8 cellular contexts compared by ENCODE assay signal in genomic region chr17:59565959-59566324, GRCh38. TPM values are rescaled to one million over a fixed set of nuclear protein-coding genes. Genes with fewer than 3 reads are reported as not detected.
DNase-seq lines count a peak whose midpoint lies in the region; ATAC-seq, FAIRE-seq and TF ChIP-seq lines count a peak whose summit lies in the region.

No MANE protein-coding gene starts in this region.

- H3K79me2 ChIP-seq in H9 (ENCODE audit: insufficient read depth, low read length) (no peaks in the 10 kb centered on the region), astrocyte (ENCODE audit: insufficient read depth, low read length) (peaks cover 19% of the 10 kb centered on the region), hepatocyte (peaks cover 35% of the 10 kb centered on the region)

- no peaks in the 10 kb centered on the region for H3K36me3 ChIP-seq in astrocyte (ENCODE audit: insufficient read depth, low read length)
- H3K36me3 ChIP-seq in hepatocyte (replicated peaks; ENCODE audit: insufficient read depth, low read depth) = no peaks in the 10 kb centered on the region

- H4K91ac ChIP-seq in H9 (ENCODE audit: insufficient read length, low read depth, low read length) = no peak overlapping the region

- H2AK5ac ChIP-seq in H9 (ENCODE audit: insufficient read length, low read length) = no peak overlapping the region

- DNase-seq in DMS153 treated with DMSO at 0.1 percent for 48 hours (lab: John Stamatoyannopoulos, UW; ENCODE audit: unreplicated experiment) (peak; percentile 3), H9 (peak; percentile 81), NCI-H1092 treated with DMSO at 0.1 percent for 48 hours (lab: John Stamatoyannopoulos, UW) (peak; percentile 71), T-helper 2 cell (peak; percentile 11 to 82 (median 41)), astrocyte (ENCODE audit: low read depth) (peak; percentile 75), hepatocyte (ENCODE audit: low spot score) (peak; percentile 89), putamen (ENCODE audit: low spot score) (peak; percentile 79)

- no peak overlapping the region for H2BK15ac ChIP-seq in H9 (ENCODE audit: low read depth, low read length)

- no peak overlapping the region for H2BK5ac ChIP-seq in H9 (ENCODE audit: insufficient read length, low read length)

- H4K20me1 ChIP-seq in H9 (ENCODE audit: control insufficient read depth, insufficient read depth, insufficient read length) = no peaks in the 10 kb centered on the region
- no peaks in the 10 kb centered on the region for H4K20me1 ChIP-seq in astrocyte (ENCODE audit: insufficient read depth, low read length)
- no peaks in the 10 kb centered on the region for H4K20me1 ChIP-seq in hepatocyte (ENCODE audit: insufficient read depth, poor library complexity, severe bottlenecking)

- no peak overlapping the region for H3K56ac ChIP-seq in H9 (ENCODE audit: insufficient read length, low read depth, low read length)

- no peaks in the 10 kb centered on the region for H3K9me2 ChIP-seq in hepatocyte (replicated peaks; ENCODE audit: insufficient read depth)

- H3K27me3 ChIP-seq in H9 (ENCODE audit: insufficient read depth, low read length) = peaks cover 9% of the 10 kb centered on the region; the same call in 1 of the 2 replicates
- no peaks in the 10 kb centered on the region for H3K27me3 ChIP-seq in astrocyte (ENCODE audit: insufficient read depth, low read length)
- no peaks in the 10 kb centered on the region for H3K27me3 ChIP-seq in hepatocyte

- H3K9me3 Mint-ChIP-seq in H9 (peaks cover 13 to 14% of the 10 kb centered on the region in 2 experiments), astrocyte (ENCODE audit: unreplicated experiment) (no peaks in the 10 kb centered on the region)

- no peak overlapping the region for H4K5ac ChIP-seq in H9 (ENCODE audit: insufficient read length, low read depth, low read length)

- peaks cover 4% of the 10 kb centered on the region for H3K23me2 ChIP-seq in H9 (ENCODE audit: insufficient read length, low read depth, low read length, poor library complexity, severe bottlenecking)

- H3K14ac ChIP-seq in H9 (ENCODE audit: insufficient read depth, low read length) = no peak overlapping the region

- peak overlapping the region; percentile 73 for H3K4me2 ChIP-seq in H9 (ENCODE audit: insufficient read depth, insufficient read length, low read length)
- peak overlapping the region; percentile 90 for H3K4me2 ChIP-seq in astrocyte (ENCODE audit: low read length)
- peak overlapping the region; percentile 73 for H3K4me2 ChIP-seq in hepatocyte

- H3K36me3 Mint-ChIP-seq in H9 (ENCODE audit: insufficient read depth in 1 of 3, low read depth in 3 of 3) = peaks cover 12 to 13% (median 12%) of the 10 kb centered on the region in 3 experiments
- H3K36me3 Mint-ChIP-seq in astrocyte (ENCODE audit: low read depth, unreplicated experiment) = no peaks in the 10 kb centered on the region

- H2BK12ac ChIP-seq in H9 (ENCODE audit: insufficient read length, low read depth, low read length) = no peak overlapping the region

- H3K27ac ChIP-seq in H9 (ENCODE audit: insufficient read length, low read depth, low read length) (no peak overlapping the region), astrocyte (ENCODE audit: low read depth, low read length) (peak overlapping the region; percentile 84), hepatocyte (peak overlapping the region; percentile 84)

- H3K4me1 Mint-ChIP-seq in H9 (peaks cover 4 to 5% of the 10 kb centered on the region in 2 experiments), astrocyte (ENCODE audit: low read depth, unreplicated experiment) (no peaks in the 10 kb centered on the region)

- no peaks in the 10 kb centered on the region for H3K79me1 ChIP-seq in H9 (ENCODE audit: insufficient read depth, low read depth, low read length, poor library complexity, severe bottlenecking)

- peak overlapping the region; percentile 99 to 100 for H3K4me3 Mint-ChIP-seq in H9
- peak overlapping the region; percentile 100 for H3K4me3 Mint-ChIP-seq in astrocyte (ENCODE audit: unreplicated experiment)

- H3K23ac ChIP-seq in H9 (ENCODE audit: insufficient read length, low read depth, low read length) = no peak overlapping the region

- H2AFZ ChIP-seq in H9 (ENCODE audit: low read length) (no peak overlapping the region), astrocyte (ENCODE audit: low read depth, low read length) (peak overlapping the region; percentile 99), hepatocyte (peak overlapping the region; percentile 99)

- TF ChIP-seq CTCF in H9 (conservative IDR thresholded peaks at IDR 0.05) = no peak
- TF ChIP-seq CTCF in astrocyte (IDR thresholded peaks at IDR 0.05; ENCODE audit: insufficient read depth, low read depth, low read length) = no peak
- TF ChIP-seq CTCF in hepatocyte (IDR thresholded peaks at IDR 0.05; ENCODE audit: poor library complexity) = no peak

- H3K4me3 ChIP-seq in astrocyte (ENCODE audit: insufficient read depth, low read depth, low read length) (peak overlapping the region; percentile 97), hepatocyte (peak overlapping the region; percentile 97)

- H3K18ac ChIP-seq in H9 (ENCODE audit: insufficient read length, low read depth, low read length) = peak overlapping the region; percentile 75

- H2BK120ac ChIP-seq in H9 (ENCODE audit: low read depth, low read length, poor library complexity, severe bottlenecking) = no peak overlapping the region

- H3T11ph ChIP-seq in H9 (ENCODE audit: low read length) = no peak overlapping the region

- H2BK20ac ChIP-seq in H9 (ENCODE audit: low read depth, low read length, poor library complexity, severe bottlenecking) = no peak overlapping the region

- no CpG with 5 or more reads among the region's 9 CpGs for WGBS in H9 (ENCODE audit: extremely low coverage, insufficient read length, low lambda C conversion rate)
- WGBS in hepatocyte (ENCODE audit: low lambda C conversion rate, missing lambda C conversion rate) = 4% methylated on average over 7 of the region's 9 CpGs

- peaks cover 25% of the 10 kb centered on the region for H3K27me3 Mint-ChIP-seq in H9 (ENCODE audit: low read depth)
- H3K27me3 Mint-ChIP-seq in astrocyte (ENCODE audit: low read depth, unreplicated experiment) = peaks cover 2% of the 10 kb centered on the region

- H3K9ac ChIP-seq in H9 (ENCODE audit: extremely low read depth, insufficient read length, low read length) (peak overlapping the region; percentile 60), astrocyte (ENCODE audit: low read length) (peak overlapping the region; percentile 95)

- ATAC-seq in HG02763 (IDR thresholded peaks at IDR 0.05; ENCODE audit: unreplicated experiment) = no peak

- H3K4me1 ChIP-seq in H9 (ENCODE audit: insufficient read depth, low read length) = no peaks in the 10 kb centered on the region
- H3K4me1 ChIP-seq in astrocyte (ENCODE audit: insufficient read depth, low read length) = peaks cover 8% of the 10 kb centered on the region
- H3K4me1 ChIP-seq in hepatocyte (ENCODE audit: insufficient read depth) = peaks cover 2% of the 10 kb centered on the region

- FAIRE-seq in astrocyte (lab: Jason Lieb, UNC) = no peak

- H3K4ac ChIP-seq in H9 (ENCODE audit: low read depth, low read length) = no peak overlapping the region

- H3K27ac Mint-ChIP-seq in H9 (peak overlapping the region; percentile 99 to 100 (median 99); a peak in 6 of 7 replicates), astrocyte (ENCODE audit: unreplicated experiment) (peak overlapping the region; percentile 95)

- H4K8ac ChIP-seq in H9 (replicated peaks; ENCODE audit: insufficient read length, low read depth, low read length) = no peak overlapping the region

- H3K9me3 ChIP-seq in H9 (ENCODE audit: control insufficient read depth, low read depth, low read length) (peaks cover 3% of the 10 kb centered on the region), astrocyte (ENCODE audit: insufficient read depth, low read depth, low read length) (peaks cover 4% of the 10 kb centered on the region), hepatocyte (ENCODE audit: low read depth) (no peaks in the 10 kb centered on the region)

RNA-seq across cellular contexts. Expression of gene DHX40, which starts 0.5 kb away (rescaled TPM):
- 27.6 and 28.8 TPM in 2 replicates for total RNA-seq in H9 (2021)
- total RNA-seq in astrocyte = 29.8 and 31.0 TPM in 2 replicates
- 32.3 and 43.8 TPM in 2 replicates for total RNA-seq in hepatocyte
- polyA plus RNA-seq in hepatocyte = 12.5 and 13.5 TPM in 2 replicates

RNA-seq across cellular contexts. Expression of gene CLTC, which starts 53.8 kb away (rescaled TPM):
- total RNA-seq in H9 (2021) = 241 and 254 TPM in 2 replicates
- total RNA-seq in astrocyte = 381 and 391 TPM in 2 replicates
- 342 and 356 TPM in 2 replicates for total RNA-seq in hepatocyte
- 90.6 and 98.5 TPM in 2 replicates for polyA plus RNA-seq in hepatocyte

Comparison
In these comparisons a context has a peak if more than half of its experiments do, and no peak if none do; other contexts are left out.
1. DNase-seq: peak in every context shown above with its lines; median percentile 89 in hepatocyte; 81 in H9; 79 in putamen; 75 in astrocyte; 71 in NCI-H1092 treated with DMSO at 0.1 percent for 48 hours; 41 in T-helper 2 cell; 3 in DMS153 treated with DMSO at 0.1 percent for 48 hours.